In the genomic region with DNA sequence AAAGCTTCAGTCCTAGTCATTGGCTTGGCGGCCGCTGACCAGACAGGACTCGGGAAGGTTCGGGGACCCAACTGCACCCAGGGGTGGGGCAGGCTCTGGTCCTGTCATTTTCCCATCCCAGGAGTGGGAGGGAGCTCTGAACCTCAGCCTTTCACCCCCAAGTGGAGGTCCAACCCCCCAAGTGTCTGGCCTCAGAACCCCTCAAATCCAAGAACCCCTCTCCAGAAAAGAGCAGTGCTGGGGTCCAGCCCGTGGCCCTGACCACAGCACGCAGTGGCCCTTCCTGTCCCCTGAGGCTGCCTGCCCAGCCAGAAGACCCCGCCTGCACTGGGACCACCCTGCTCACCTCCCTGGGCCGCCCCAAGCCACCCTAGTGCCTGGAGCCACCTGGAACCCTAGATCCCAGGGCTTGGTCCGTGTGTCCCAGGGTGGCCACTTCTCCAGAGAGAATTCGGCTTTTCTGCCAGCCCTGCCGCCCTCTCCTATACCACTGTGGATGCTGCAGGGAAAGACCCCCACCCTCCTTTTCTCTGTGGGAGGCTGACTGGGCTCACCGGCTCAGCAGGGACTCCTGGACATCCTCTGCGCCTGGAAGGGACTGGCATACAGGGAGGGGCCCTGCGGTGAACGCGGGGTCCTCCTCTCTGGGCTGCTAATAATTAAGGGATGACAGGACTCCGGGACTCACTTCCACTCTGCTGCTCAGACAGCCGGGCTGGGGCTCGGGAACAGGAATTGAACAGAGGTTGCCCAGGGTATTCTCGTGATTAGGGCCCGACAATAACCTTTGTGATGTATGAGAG, we compare ENCODE assay signal across 19 cellular contexts.
A peak's percentile ranks its signal among the peaks of the same experiment; 100 is the strongest.
DNase-seq lines count a peak whose midpoint lies in the region; ATAC-seq, FAIRE-seq and TF ChIP-seq lines count a peak whose summit lies in the region.
"Had no signal": no experiment of that assay in that cellular context is flagged by ENCODE, and none has a peak within 500 bp of the region (broad histone marks: within the 10 kb centered on the region; RNA-seq: fewer than 3 reads in every experiment).

No MANE protein-coding gene starts in this region.

- in situ Hi-C loops in Panc1 (cut with HindIII; ENCODE audit: low pct_unique_long_range_greater_than_20kb, low sequenced_read_pairs) = no loop called here

- H2BK20ac ChIP-seq in H1 (ENCODE audit: low read length) = no peak overlapping the region

- no peak for TF ChIP-seq RAD21 in H1 (IDR thresholded peaks at IDR 0.05 in 1 of 2, conservative IDR thresholded peaks at IDR 0.05 in 1 of 2; ENCODE audit: low read depth in 2 of 2, low read length in 2 of 2)

- FAIRE-seq in H1 (lab: Jason Lieb, UNC) = no peak

- H3K9me3 ChIP-seq in Panc1 (ENCODE audit: control insufficient read depth, insufficient read depth, low read depth, low read length) (no peaks in the 10 kb centered on the region), H1 (ENCODE audit: insufficient read depth in 2 of 2, low read depth in 1 of 2, low read length in 1 of 2) (no peaks in the 10 kb centered on the region), upper lobe of left lung (no peaks in the 10 kb centered on the region), breast epithelium (no peaks in the 10 kb centered on the region)
- H3K9me3 ChIP-seq: HAP-1, Peyer's patch had no signal

- no peak overlapping the region for H3K23ac ChIP-seq in H1 (ENCODE audit: insufficient read length)

- peaks cover 6% of the 10 kb centered on the region for H3K27me3 Mint-ChIP-seq in neural crest cell (ENCODE audit: low read depth)

- H3K14ac ChIP-seq in H1 (ENCODE audit: insufficient read length) = no peak overlapping the region

- H4K8ac ChIP-seq in H1 (ENCODE audit: extremely low read depth, insufficient read depth, low read length) = peak overlapping the region; percentile 76; the same call in 1 of the 2 replicates

- H3K4me3 Mint-ChIP-seq in neural crest cell = peak overlapping the region; percentile 51
- H3K4me3 Mint-ChIP-seq: CD4-positive, CD25-positive, alpha-beta regulatory T cell had no signal

- ATAC-seq in Panc1 = peak; percentile 54; the same call in 1 of the 2 replicates
- no peak for ATAC-seq in upper lobe of left lung (ENCODE audit: low FRiP score in 2 of 2)

- H4K5ac ChIP-seq in H1 (ENCODE audit: insufficient read length, low read depth, low read length) = no peak overlapping the region

- H3K9me3 Mint-ChIP-seq in neural crest cell = no peaks in the 10 kb centered on the region
- H3K9me3 Mint-ChIP-seq: CD4-positive, CD25-positive, alpha-beta regulatory T cell had no signal

- H3K23me2 ChIP-seq in H1 (ENCODE audit: low read depth, low read length) = no peaks in the 10 kb centered on the region

- POLR2A ChIA-PET in Panc1 (lab: Charles Lee) = no interaction called here
- POLR2A ChIA-PET in H1 (lab: Charles Lee; ENCODE audit: partially characterized antibody) = no interaction called here

- H3K27me3 ChIP-seq in Panc1 (ENCODE audit: control insufficient read depth, insufficient read depth, low read length) (peaks cover 5% of the 10 kb centered on the region; the same call in 1 of the 2 replicates), H1 (replicated peaks in 1 of 4; ENCODE audit: control insufficient read depth in 3 of 4, extremely low read depth in 1 of 4, insufficient read depth in 3 of 4, low read length in 3 of 4) (peaks cover 0 to 6% (median 5%) of the 10 kb centered on the region in 4 experiments; a peak in 2 of 7 replicates), upper lobe of left lung (peaks cover 0 to 9% (median 0%) of the 10 kb centered on the region in 4 donors), breast epithelium (peaks cover 0 to 81% of the 10 kb centered on the region in 2 donors)
- H3K27me3 ChIP-seq: Peyer's patch had no signal

- H3K79me1 ChIP-seq in H1 (ENCODE audit: low read depth, low read length) = no peaks in the 10 kb centered on the region

- H3K4me1 ChIP-seq in Panc1 (ENCODE audit: control insufficient read depth, insufficient read depth, low read length) = no peaks in the 10 kb centered on the region
- peaks cover 0 to 35% (median 14%) of the 10 kb centered on the region in 4 experiments; a peak in 6 of 7 replicates for H3K4me1 ChIP-seq in H1 (replicated peaks in 1 of 4; ENCODE audit: control insufficient read depth in 3 of 4, insufficient read depth in 4 of 4, low read length in 3 of 4)
- no peaks in the 10 kb centered on the region for H3K4me1 ChIP-seq in upper lobe of left lung
- H3K4me1 ChIP-seq in breast epithelium = no peaks in the 10 kb centered on the region
- H3K4me1 ChIP-seq: HAP-1, Peyer's patch had no signal

- no peak overlapping the region for H4K91ac ChIP-seq in H1 (replicated peaks; ENCODE audit: insufficient read length, low read length)

- H2AFZ ChIP-seq in H1 (ENCODE audit: low read length) = no peak overlapping the region

- no peak overlapping the region; the same call in 1 of the 2 replicates for H3K18ac ChIP-seq in H1 (ENCODE audit: extremely low read depth, low read length)

- H3K79me2 ChIP-seq in H1 (ENCODE audit: control insufficient read depth in 1 of 2, insufficient read depth in 2 of 2, low read length in 2 of 2) = no peaks in the 10 kb centered on the region

- H2BK12ac ChIP-seq in H1 (ENCODE audit: low read depth, low read length) = no peak overlapping the region

- CTCF ChIA-PET in Panc1 (lab: Charles Lee) (no interaction called here), H1 (lab: Charles Lee; ENCODE audit: partially characterized antibody) (interaction anchor here (1.1 kb wide), 1 partner anchor 53 kb away, joined by 3 read pairs; no protein-coding TSS in a partner anchor)

- BruUV-seq in Panc1 (replicated peaks; lab: Mats Ljungman, UMichigan) = no TSS peak

- 85% methylated on average over 18 of the region's 21 CpGs; no CpG with 5 or more reads in 1 of the 2 experiments for WGBS in H1 (ENCODE audit: extremely low coverage in 1 of 2, insufficient coverage in 1 of 2, insufficient read length in 1 of 2, insufficient replicate concordance in 2 of 2, low coverage in 1 of 2, low lambda C conversion rate in 2 of 2, missing lambda C conversion rate in 1 of 2), 2 experiments
- WGBS in upper lobe of left lung, 2 donors = 55 to 60% methylated on average over 15 to 19 of the region's 21 CpGs

- H3K36me3 ChIP-seq in Panc1 (ENCODE audit: control insufficient read depth, insufficient read depth, low read length) = no peaks in the 10 kb centered on the region
- no peaks in the 10 kb centered on the region for H3K36me3 ChIP-seq in H1 (ENCODE audit: control insufficient read depth in 2 of 4, insufficient read depth in 4 of 4, low read length in 3 of 4)
- no peaks in the 10 kb centered on the region for H3K36me3 ChIP-seq in upper lobe of left lung
- H3K36me3 ChIP-seq in breast epithelium = no peaks in the 10 kb centered on the region
- H3K36me3 ChIP-seq: HAP-1, Peyer's patch had no signal

- peaks cover 0 to 1% of the 10 kb centered on the region in 2 experiments for H4K20me1 ChIP-seq in H1 (replicated peaks in 1 of 2; ENCODE audit: control insufficient read depth in 1 of 2, insufficient read depth in 2 of 2, low read length in 2 of 2)

- intact Hi-C loops in Panc1 (cut with micrococcal nuclease; ENCODE audit: unreplicated experiment) = no loop called here
- intact Hi-C loops in breast epithelium (cut with DNase I; ENCODE audit: low total_unique reads) = no loop called here

- TF ChIP-seq POLR2A in H1 (IDR thresholded peaks at IDR 0.05; ENCODE audit: control extremely low read depth in 1 of 2, low read depth in 2 of 2, low read length in 2 of 2) (no peak), upper lobe of left lung (IDR thresholded peaks at IDR 0.05) (no peak), breast epithelium (IDR thresholded peaks at IDR 0.05) (no peak)

- TF ChIP-seq EP300 in H1 (IDR thresholded peaks at IDR 0.05; ENCODE audit: borderline replicate concordance in 1 of 2, low read depth in 2 of 2, low read length in 2 of 2) (no peak), upper lobe of left lung (IDR thresholded peaks at IDR 0.05) (no peak)

- no peak overlapping the region for H2BK120ac ChIP-seq in H1 (replicated peaks; ENCODE audit: low read depth, low read length)

- H3K56ac ChIP-seq in H1 (replicated peaks; ENCODE audit: insufficient read length, low read depth, low read length) = no peak overlapping the region

- H3K36me3 Mint-ChIP-seq in neural crest cell (ENCODE audit: low read depth) = no peaks in the 10 kb centered on the region
- H3K36me3 Mint-ChIP-seq: CD4-positive, CD25-positive, alpha-beta regulatory T cell had no signal

- H3K4me3 ChIP-seq in Panc1 (ENCODE audit: low read depth in 2 of 2, low read length in 2 of 2) = no peak overlapping the region
- no peak overlapping the region for H3K4me3 ChIP-seq in H1 (ENCODE audit: extremely low read depth in 1 of 4, insufficient read depth in 2 of 4, low read depth in 3 of 4, low read length in 4 of 4)
- H3K4me3 ChIP-seq in upper lobe of left lung = no peak overlapping the region
- no peak overlapping the region for H3K4me3 ChIP-seq in breast epithelium
- H3K4me3 ChIP-seq: HAP-1, Peyer's patch had no signal

- DNase-seq in Panc1 (ENCODE audit: low read depth, low spot score) = no peak
- no peak for DNase-seq in H1 (ENCODE audit: low read depth in 1 of 2, low spot score in 2 of 2)
- DNase-seq in neural crest cell (ENCODE audit: low read depth, low spot score) = no peak
- peak; percentile 12 to 47 for DNase-seq in upper lobe of left lung
- no peak for DNase-seq in HK-2 (ENCODE audit: unreplicated experiment)
- DNase-seq in breast epithelium (ENCODE audit: low spot score in 2 of 2) = no peak
- DNase-seq in germinal center (ENCODE audit: low spot score) = no peak
- DNase-seq: CD4-positive, CD25-positive, alpha-beta regulatory T cell; DMS79; IMR-90; NCI-H1092 treated with DMSO at 0.1 percent for 48 hours; NCI-H146; NCI-H2029 treated with DMSO at 0.1 percent for 48 hours; NCI-H345; NCI-H524; NCI-H82 had no signal

- no peak overlapping the region for H3K4ac ChIP-seq in H1 (replicated peaks; ENCODE audit: insufficient read length, low read depth, low read length)

- no peak overlapping the region for H2AK5ac ChIP-seq in H1 (ENCODE audit: low read depth, low read length)

- H2BK15ac ChIP-seq in H1 (ENCODE audit: low read length) = 0 out of 2 replicates have a peak overlapping the region, but pooled peaks have one; percentile 46

- H3K27ac ChIP-seq in Panc1 (ENCODE audit: low read length) (no peak overlapping the region), H1 (ENCODE audit: low read depth, low read length) (no peak overlapping the region), upper lobe of left lung (no peak overlapping the region), breast epithelium (no peak overlapping the region)
- H3K27ac ChIP-seq: KMS-11, Peyer's patch had no signal

- peaks cover 26% of the 10 kb centered on the region for H3K4me1 Mint-ChIP-seq in neural crest cell
- H3K4me1 Mint-ChIP-seq: CD4-positive, CD25-positive, alpha-beta regulatory T cell had no signal

- H2BK5ac ChIP-seq in H1 (ENCODE audit: low read depth, low read length) = no peak overlapping the region

- H3K27ac Mint-ChIP-seq in neural crest cell (ENCODE audit: unreplicated experiment) = no peak overlapping the region
- H3K27ac Mint-ChIP-seq: CD4-positive, CD25-positive, alpha-beta regulatory T cell had no signal

- no peak overlapping the region for H3K9ac ChIP-seq in H1 (replicated peaks in 1 of 4; ENCODE audit: extremely low read depth in 1 of 4, low read depth in 3 of 4, low read length in 3 of 4)
- H3K9ac ChIP-seq: KMS-11 had no signal

- TF ChIP-seq CTCF in Panc1 (IDR thresholded peaks at IDR 0.05) (no peak), H1 (IDR thresholded peaks at IDR 0.05; ENCODE audit: control extremely low read depth in 1 of 3, insufficient read depth in 1 of 3, low read depth in 1 of 3, low read length in 3 of 3) (no peak), neural crest cell (conservative IDR thresholded peaks at IDR 0.05) (no peak), upper lobe of left lung (IDR thresholded peaks at IDR 0.05) (no peak), breast epithelium (IDR thresholded peaks at IDR 0.05) (no peak)

- no peak overlapping the region for H3K4me2 ChIP-seq in H1 (ENCODE audit: insufficient read depth in 1 of 2, low read depth in 2 of 2, low read length in 2 of 2)
- H3K4me2 ChIP-seq: KMS-11 had no signal

Comparison
In these comparisons a context has a peak if more than half of its experiments do, and no peak if none do; other contexts are left out.
1. DNase-seq: peak in upper lobe of left lung (2 of 2); none in Panc1 (single experiment), H1 (0 of 2), neural crest cell (single experiment), HK-2 (single experiment), breast epithelium (0 of 2) and germinal center (single experiment).